Comparison of ENCODE assay signal across 8 cellular contexts in the genomic region with DNA sequence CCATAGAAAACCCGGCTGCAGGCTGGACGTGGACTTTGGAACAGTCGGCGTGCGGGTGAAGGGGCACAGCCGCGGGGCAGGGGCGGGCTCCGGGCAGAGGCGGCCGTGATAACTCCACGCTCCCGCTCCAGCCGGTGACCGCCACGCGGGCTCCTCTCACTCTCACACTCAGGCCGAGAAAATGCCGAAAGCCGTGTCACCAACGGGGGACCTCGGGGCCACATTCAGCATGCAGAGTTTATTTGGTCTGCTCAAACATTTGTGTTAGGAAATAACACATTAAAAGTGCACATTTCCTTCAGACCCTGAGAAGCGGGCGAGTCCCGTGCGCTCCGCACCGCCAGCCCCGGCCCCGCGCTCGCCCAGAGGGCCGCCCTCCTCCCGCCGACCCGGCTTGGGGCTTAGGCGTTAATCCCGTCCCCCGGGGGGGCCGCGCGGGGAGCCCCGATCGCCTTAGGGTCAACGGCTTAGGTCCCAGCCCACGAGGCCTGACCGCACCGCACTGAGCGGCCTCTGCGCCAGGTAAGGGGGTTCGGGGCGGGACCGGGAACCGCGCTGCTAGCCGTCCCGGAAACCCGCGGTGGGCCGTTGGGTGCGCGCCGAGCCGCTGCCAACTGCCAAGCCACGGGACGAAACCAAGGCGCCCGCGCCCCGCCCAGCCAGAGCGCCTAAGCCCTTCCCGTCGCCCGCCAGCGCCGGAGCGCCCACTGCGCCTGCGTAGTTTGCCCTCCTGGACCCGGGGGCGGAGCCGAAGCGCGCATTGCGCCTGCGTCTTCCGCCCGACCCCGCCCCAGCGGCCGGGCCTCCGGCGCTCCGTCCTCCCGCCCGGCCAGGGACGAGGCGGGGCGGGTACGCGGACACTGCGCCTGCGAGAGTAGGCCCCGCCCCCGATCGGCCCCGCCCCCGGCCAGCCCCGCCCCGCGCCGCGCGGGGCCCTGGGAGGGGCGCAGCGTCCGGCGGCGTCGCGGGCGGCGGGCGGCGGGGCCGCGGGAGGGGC. TPM values are rescaled to one million over a fixed set of nuclear protein-coding genes. Genes with fewer than 3 reads are reported as not detected.
DNase-seq lines count a peak whose midpoint lies in the region; ATAC-seq and TF ChIP-seq lines count a peak whose summit lies in the region.

A gene with protein sequence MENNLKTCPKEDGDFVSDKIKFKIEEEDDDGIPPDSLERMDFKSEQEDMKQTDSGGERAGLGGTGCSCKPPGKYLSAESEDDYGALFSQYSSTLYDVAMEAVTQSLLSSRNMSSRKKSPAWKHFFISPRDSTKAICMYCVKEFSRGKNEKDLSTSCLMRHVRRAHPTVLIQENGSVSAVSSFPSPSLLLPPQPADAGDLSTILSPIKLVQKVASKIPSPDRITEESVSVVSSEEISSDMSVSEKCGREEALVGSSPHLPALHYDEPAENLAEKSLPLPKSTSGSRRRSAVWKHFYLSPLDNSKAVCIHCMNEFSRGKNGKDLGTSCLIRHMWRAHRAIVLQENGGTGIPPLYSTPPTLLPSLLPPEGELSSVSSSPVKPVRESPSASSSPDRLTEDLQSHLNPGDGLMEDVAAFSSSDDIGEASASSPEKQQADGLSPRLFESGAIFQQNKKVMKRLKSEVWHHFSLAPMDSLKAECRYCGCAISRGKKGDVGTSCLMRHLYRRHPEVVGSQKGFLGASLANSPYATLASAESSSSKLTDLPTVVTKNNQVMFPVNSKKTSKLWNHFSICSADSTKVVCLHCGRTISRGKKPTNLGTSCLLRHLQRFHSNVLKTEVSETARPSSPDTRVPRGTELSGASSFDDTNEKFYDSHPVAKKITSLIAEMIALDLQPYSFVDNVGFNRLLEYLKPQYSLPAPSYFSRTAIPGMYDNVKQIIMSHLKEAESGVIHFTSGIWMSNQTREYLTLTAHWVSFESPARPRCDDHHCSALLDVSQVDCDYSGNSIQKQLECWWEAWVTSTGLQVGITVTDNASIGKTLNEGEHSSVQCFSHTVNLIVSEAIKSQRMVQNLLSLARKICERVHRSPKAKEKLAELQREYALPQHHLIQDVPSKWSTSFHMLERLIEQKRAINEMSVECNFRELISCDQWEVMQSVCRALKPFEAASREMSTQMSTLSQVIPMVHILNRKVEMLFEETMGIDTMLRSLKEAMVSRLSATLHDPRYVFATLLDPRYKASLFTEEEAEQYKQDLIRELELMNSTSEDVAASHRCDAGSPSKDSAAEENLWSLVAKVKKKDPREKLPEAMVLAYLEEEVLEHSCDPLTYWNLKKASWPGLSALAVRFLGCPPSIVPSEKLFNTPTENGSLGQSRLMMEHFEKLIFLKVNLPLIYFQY (plus strand): TSS at position 947 of the 997 bp plus-strand sequence. CDS start 29,819 bp downstream, outside the sequence.

- TF ChIP-seq RAD21 in SK-N-SH (IDR thresholded peaks at IDR 0.05; ENCODE audit: low read length): no peak

- H3K9me3 ChIP-seq in SK-N-SH: no peaks in the 10 kb centered on the region
- H3K9me3 ChIP-seq in neutrophil: no peaks in the 10 kb centered on the region

- peak within 1 kb of the TSS; percentile 95 for H3K4me2 ChIP-seq in SK-N-SH

- DNase-seq in NB4 (ENCODE audit: low read depth) (peak; percentile 97), SK-N-SH (peak; percentile 100), germinal center (ENCODE audit: low spot score) (peak; percentile 99), substantia nigra (lab: John Stamatoyannopoulos, UW) (peak; percentile 53 to 98 (median 93))
- peak; percentile 97 for DNase-seq in activated naive CD4-positive, alpha-beta T cell treated with anti-CD3 and anti-CD28 coated beads, Interleukin-2, amount 50 U/mL, for 16 hours

- WGBS in SK-N-SH (ENCODE audit: low lambda C conversion rate): 9% methylated on average over 22 of the region's 127 CpGs

- peak within 1 kb of the TSS; percentile 93 for H3K9ac ChIP-seq in SK-N-SH

- H3K27me3 ChIP-seq in SK-N-SH (ENCODE audit: insufficient read depth) (peaks cover 15% of the 10 kb centered on the region), neutrophil (peaks cover 4% of the 10 kb centered on the region)

- ATAC-seq in HG02571 (IDR thresholded peaks at IDR 0.05; ENCODE audit: unreplicated experiment): peak; percentile 70

- no peak; a peak in 1 of 4 replicates for TF ChIP-seq EP300 in SK-N-SH (IDR thresholded peaks at IDR 0.05; ENCODE audit: borderline replicate concordance in 1 of 2, low read depth in 1 of 2, low read length in 1 of 2)

- CTCF ChIA-PET in SK-N-SH (lab: Yijun Ruan, JAX): no interaction called here

- peaks cover 11% of the 10 kb centered on the region for H3F3A ChIP-seq in SK-N-SH (replicated peaks; ENCODE audit: insufficient read depth)

- H3K79me2 ChIP-seq in SK-N-SH (ENCODE audit: insufficient read depth): peaks cover 40% of the 10 kb centered on the region

- peaks cover 40% of the 10 kb centered on the region for H4K20me1 ChIP-seq in SK-N-SH (ENCODE audit: insufficient read depth)

- POLR2A ChIA-PET in SK-N-SH (lab: Yijun Ruan, JAX): no interaction called here

- H3K36me3 ChIP-seq in SK-N-SH (replicated peaks in 1 of 2; ENCODE audit: control insufficient read depth in 1 of 2, insufficient read depth in 2 of 2, low read length in 1 of 2) (peaks cover 0 to 2% of the 10 kb centered on the region in 2 experiments), neutrophil (no peaks in the 10 kb centered on the region)

- H3K4me1 ChIP-seq in SK-N-SH (ENCODE audit: control insufficient read depth in 1 of 2, insufficient read depth in 2 of 2, low read depth in 1 of 2, low read length in 1 of 2) (peaks cover 0 to 21% of the 10 kb centered on the region in 2 experiments; a peak in 2 of 4 replicates), neutrophil (ENCODE audit: control insufficient read depth in 1 of 2, insufficient read depth in 1 of 2, low read depth in 1 of 2, low read length in 1 of 2) (peaks cover 41 to 45% of the 10 kb centered on the region in 2 experiments)

- peak within 1 kb of the TSS; percentile 90 for H2AFZ ChIP-seq in SK-N-SH (ENCODE audit: low read depth)

- TF ChIP-seq CTCF in NB4 (IDR thresholded peaks at IDR 0.05; ENCODE audit: low read depth, low read length) (no peak), SK-N-SH (IDR thresholded peaks at IDR 0.05) (no peak), neutrophil (IDR thresholded peaks at IDR 0.05) (peak; percentile 49)

- H3K9me2 ChIP-seq in SK-N-SH: no peaks in the 10 kb centered on the region

- peak; percentile 74 for TF ChIP-seq POLR2A in NB4 (IDR thresholded peaks at IDR 0.05; ENCODE audit: extremely low read depth, insufficient read length)

- H3K27ac ChIP-seq in SK-N-SH (ENCODE audit: low read depth in 2 of 2, low read length in 1 of 2) (peak within 1 kb of the TSS; percentile 92 to 93), neutrophil (peak within 1 kb of the TSS; percentile 88), substantia nigra (ENCODE audit: low read depth, low read length, poor library complexity, severe bottlenecking) (peak within 1 kb of the TSS; percentile 82)

- H3K4me3 ChIP-seq in GM08714 (ENCODE audit: low read length): peak within 1 kb of the TSS; percentile 94
- peak within 1 kb of the TSS; percentile 82 for H3K4me3 ChIP-seq in NB4 (ENCODE audit: low read depth, low read length)
- H3K4me3 ChIP-seq in SK-N-SH (ENCODE audit: low read depth in 2 of 2, low read length in 1 of 2): peak within 1 kb of the TSS; percentile 77 to 89
- H3K4me3 ChIP-seq in neutrophil (ENCODE audit: low read depth in 1 of 2, low read length in 1 of 2): peak within 1 kb of the TSS; percentile 77 to 91

TF ChIP-seq in SK-N-SH, 30 proteins besides CTCF, POLR2A, EP300 and RAD21:
- TF ChIP-seq MXI1 (IDR thresholded peaks at IDR 0.05; ENCODE audit: low read depth, low read length): peak; percentile 28; the same call in 1 of the 2 replicates
- TF ChIP-seq NFIC (IDR thresholded peaks at IDR 0.05; ENCODE audit: borderline replicate concordance): peak; percentile 57; the same call in 1 of the 2 replicates
- TF ChIP-seq GABPA (IDR thresholded peaks at IDR 0.05; ENCODE audit: low read depth): no peak
- TF ChIP-seq TCF12 (IDR thresholded peaks at IDR 0.05): no peak
- TF ChIP-seq PBX3 (IDR thresholded peaks at IDR 0.05): 0 out of 2 replicates have a peak, but pooled peaks have one; percentile 7
- peak; percentile 86 for TF ChIP-seq POLR2AphosphoS5 (IDR thresholded peaks at IDR 0.05; ENCODE audit: low read depth, low read length)
- TF ChIP-seq ELF1 (IDR thresholded peaks at IDR 0.05): 0 out of 2 replicates have a peak, but pooled peaks have one; percentile 31
- TF ChIP-seq USF1 (IDR thresholded peaks at IDR 0.05; ENCODE audit: borderline replicate concordance, low read depth): no peak
- TF ChIP-seq SIN3A (IDR thresholded peaks at IDR 0.05; ENCODE audit: borderline replicate concordance, low read depth, low read length): 0 out of 2 replicates have a peak, but pooled peaks have one; percentile 41
- TF ChIP-seq FOXM1 (IDR thresholded peaks at IDR 0.05; ENCODE audit: low read depth): no peak
- peak; percentile 77 for TF ChIP-seq TAF1 (IDR thresholded peaks at IDR 0.05; ENCODE audit: borderline replicate concordance, low read depth, low read length)
- no peak for TF ChIP-seq YY1 (IDR thresholded peaks at IDR 0.05; ENCODE audit: low read depth)
- peak; percentile 88 for TF ChIP-seq NRF1 (IDR thresholded peaks at IDR 0.05; ENCODE audit: low read depth, low read length)
- TF ChIP-seq GATA2 (CRISPR knock-in tag; IDR thresholded peaks at IDR 0.05): no peak
TF ChIP-seq in SK-N-SH: peak in this region for 8.

RNA-seq across cellular contexts. Expression of the gene that starts here (rescaled TPM):
- polyA plus RNA-seq in SK-N-SH (2012; rRNA removed): 6.8 and 7.9 TPM in 2 replicates
- polyA plus RNA-seq in SK-N-SH (2012; cell fraction: cytosol; rRNA removed): 6.3 and 7.8 TPM in 2 replicates
- polyA plus RNA-seq in SK-N-SH (2012; cell fraction: nucleus; rRNA removed): 12.3 and 12.4 TPM in 2 replicates

Comparison
In these comparisons a context has a peak if more than half of its experiments do, and no peak if none do; other contexts are left out.
1. Peak in every context shown above with its lines: DNase-seq, ATAC-seq, H3K4me3 ChIP-seq and H3K27ac ChIP-seq.